In genomic region chr16:457732-458400, GRCh38 we compare ENCODE assay signal across 10 cellular contexts. TPM values are rescaled to one million over a fixed set of nuclear protein-coding genes. Genes with fewer than 3 reads are reported as not detected.
DNase-seq lines count a peak whose midpoint lies in the region; ATAC-seq and TF ChIP-seq lines count a peak whose summit lies in the region.
"Had no signal": no experiment of that assay in that cellular context is flagged by ENCODE, and none has a peak within 500 bp of the region (broad histone marks: within the 10 kb centered on the region; RNA-seq: fewer than 3 reads in every experiment).

No MANE protein-coding gene starts in this region.

- CTCF ChIA-PET in Calu3 (lab: Charles Lee): interaction anchor here (0.5 kb wide), 1 partner anchor 126 kb away, joined by 3 read pairs; no protein-coding TSS in a partner anchor

- no peaks in the 10 kb centered on the region for H3K27me3 ChIP-seq in uterus

- no peaks in the 10 kb centered on the region for H3K9me3 ChIP-seq in uterus

- H3K27ac Mint-ChIP-seq in neural crest cell (ENCODE audit: unreplicated experiment) (peak overlapping the region; percentile 27), Calu3 (ENCODE audit: unreplicated experiment) (no peak overlapping the region)
- H3K27ac Mint-ChIP-seq: activated naive CD4-positive, alpha-beta T cell treated with anti-CD3 and anti-CD28 coated beads, Interleukin-2, amount 10 ng/mL, durations not matched to agents 7 days and 5 days had no signal

- H3K4me1 Mint-ChIP-seq in neural crest cell (peaks cover 9% of the 10 kb centered on the region), Calu3 (ENCODE audit: low read depth, unreplicated experiment) (peaks cover 19% of the 10 kb centered on the region)

- peak; percentile 3 for DNase-seq in NCI-H2171 treated with DMSO at 0.1 percent for 48 hours (lab: John Stamatoyannopoulos, UW)
- no peak for DNase-seq in NCI-H2171 (lab: John Stamatoyannopoulos, UW)
- peak; percentile 40 for DNase-seq in foreskin melanocyte
- no peak for DNase-seq in neural crest cell (ENCODE audit: low read depth, low spot score)
- DNase-seq in uterus: no peak
- DNase-seq in activated effector memory CD4-positive, alpha-beta T cell treated with anti-CD3 and anti-CD28 coated beads, Interleukin-2, amount 50 U/mL, for 16 hours: no peak
- no peak for DNase-seq in Calu3
- DNase-seq: activated naive CD4-positive, alpha-beta T cell treated with anti-CD3 and anti-CD28 coated beads, Interleukin-2, amount 10 ng/mL, durations not matched to agents 7 days and 5 days; NCI-H69 had no signal

- no peaks in the 10 kb centered on the region for H3K27me3 Mint-ChIP-seq in neural crest cell (ENCODE audit: low read depth)
- H3K27me3 Mint-ChIP-seq in Calu3 (ENCODE audit: unreplicated experiment): no peaks in the 10 kb centered on the region
- H3K27me3 Mint-ChIP-seq: activated naive CD4-positive, alpha-beta T cell treated with anti-CD3 and anti-CD28 coated beads, Interleukin-2, amount 10 ng/mL, durations not matched to agents 7 days and 5 days had no signal

- peaks cover 2% of the 10 kb centered on the region for H3K36me3 Mint-ChIP-seq in neural crest cell (ENCODE audit: low read depth)
- no peaks in the 10 kb centered on the region for H3K36me3 Mint-ChIP-seq in Calu3 (ENCODE audit: insufficient read depth, unreplicated experiment)
- H3K36me3 Mint-ChIP-seq: activated naive CD4-positive, alpha-beta T cell treated with anti-CD3 and anti-CD28 coated beads, Interleukin-2, amount 10 ng/mL, durations not matched to agents 7 days and 5 days had no signal

- no peak for ATAC-seq in HG03095 (IDR thresholded peaks at IDR 0.05; ENCODE audit: unreplicated experiment)

- H3K9me3 Mint-ChIP-seq in neural crest cell (no peaks in the 10 kb centered on the region), Calu3 (ENCODE audit: low read depth, unreplicated experiment) (no peaks in the 10 kb centered on the region)
- H3K9me3 Mint-ChIP-seq: activated naive CD4-positive, alpha-beta T cell treated with anti-CD3 and anti-CD28 coated beads, Interleukin-2, amount 10 ng/mL, durations not matched to agents 7 days and 5 days had no signal

- no TSS peak for BruUV-seq in Calu3 (replicated peaks; lab: Mats Ljungman, UMichigan)

- no peaks in the 10 kb centered on the region for H3K36me3 ChIP-seq in uterus

- intact Hi-C loops in uterus (cut with DNase I; ENCODE audit: low total_unique reads) (no loop called here), Calu3 (cut with micrococcal nuclease; ENCODE audit: unreplicated experiment) (no loop called here)

- no peak for TF ChIP-seq CTCF in neural crest cell (conservative IDR thresholded peaks at IDR 0.05)
- TF ChIP-seq CTCF in uterus (IDR thresholded peaks at IDR 0.05): no peak
- no peak for TF ChIP-seq CTCF in Calu3 (IDR thresholded peaks at IDR 0.05; ENCODE audit: unreplicated experiment)

- no peak overlapping the region for H3K4me3 ChIP-seq in uterus

- H3K27ac ChIP-seq in uterus: peak overlapping the region; percentile 45 to 56

- TF ChIP-seq POLR2A in uterus (IDR thresholded peaks at IDR 0.05): no peak

- no peak overlapping the region for H3K4me3 Mint-ChIP-seq in neural crest cell
- no peak overlapping the region for H3K4me3 Mint-ChIP-seq in Calu3 (ENCODE audit: low read depth, unreplicated experiment)
- H3K4me3 Mint-ChIP-seq: activated naive CD4-positive, alpha-beta T cell treated with anti-CD3 and anti-CD28 coated beads, Interleukin-2, amount 10 ng/mL, durations not matched to agents 7 days and 5 days had no signal

- H3K4me1 ChIP-seq in uterus: peaks cover 3% of the 10 kb centered on the region in 2 donors

RNA-seq across cellular contexts. Expression of gene RAB11FIP3, which starts 32.4 kb away (rescaled TPM):
- total RNA-seq in neural crest cell (70.5 and 72.2 TPM in 2 replicates), uterus (10 to 100 TPM; 10.5 to 75.0 (median 49.4) TPM), Calu3 (2022) (26.6 and 33.7 TPM in 2 replicates)

RNA-seq across cellular contexts. Expression of gene DECR2, which starts 56.2 kb away (rescaled TPM):
- total RNA-seq in neural crest cell (22.4 and 25.7 TPM in 2 replicates), uterus (100 to 1,000 TPM in 1 of 4 donors, 10 to 100 TPM in 3; 10.6 to 106 (median 31.9) TPM), Calu3 (2022) (41.2 and 49.6 TPM in 2 replicates)

Comparison
In these comparisons a context has a peak if more than half of its experiments do, and no peak if none do; other contexts are left out.
1. DNase-seq: peak in NCI-H2171 treated with DMSO at 0.1 percent for 48 hours (single experiment) and foreskin melanocyte (single experiment); none in NCI-H2171 (single experiment), neural crest cell (single experiment), uterus (0 of 2), activated effector memory CD4-positive, alpha-beta T cell treated with anti-CD3 and anti-CD28 coated beads, Interleukin-2, amount 50 U/mL, for 16 hours (single experiment) and Calu3 (single experiment).